In genomic region chr18:9913526-9914333, GRCh38 we compare ENCODE assay signal across 8 cellular contexts. TPM values are rescaled to one million over a fixed set of nuclear protein-coding genes. Genes with fewer than 3 reads are reported as not detected.
DNase-seq lines count a peak whose midpoint lies in the region; ATAC-seq and TF ChIP-seq lines count a peak whose summit lies in the region.

A gene with protein sequence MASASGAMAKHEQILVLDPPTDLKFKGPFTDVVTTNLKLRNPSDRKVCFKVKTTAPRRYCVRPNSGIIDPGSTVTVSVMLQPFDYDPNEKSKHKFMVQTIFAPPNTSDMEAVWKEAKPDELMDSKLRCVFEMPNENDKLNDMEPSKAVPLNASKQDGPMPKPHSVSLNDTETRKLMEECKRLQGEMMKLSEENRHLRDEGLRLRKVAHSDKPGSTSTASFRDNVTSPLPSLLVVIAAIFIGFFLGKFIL (plus strand): TSS chr18:9914016. CDS start chr18:9914257, 241 bp downstream.

- no peaks in the 10 kb centered on the region for H3K36me3 ChIP-seq in suprapubic skin

- peak within 1 kb of the TSS; percentile 95 for H3K27ac Mint-ChIP-seq in activated naive CD4-positive, alpha-beta T cell treated with anti-CD3 and anti-CD28 coated beads, Interleukin-2, amount 50 U/mL, for 72 hours

- 1% methylated on average over 19 of the region's 87 CpGs for WGBS in suprapubic skin

- H3K9me3 Mint-ChIP-seq in activated naive CD4-positive, alpha-beta T cell treated with anti-CD3 and anti-CD28 coated beads, Interleukin-2, amount 50 U/mL, for 72 hours, result peaks cover 0 to 7% of the 10 kb centered on the region in 2 donors

- no peak for TF ChIP-seq CTCF in suprapubic skin (IDR thresholded peaks at IDR 0.05)

- no peaks in the 10 kb centered on the region for H3K27me3 ChIP-seq in suprapubic skin

- H3K4me1 ChIP-seq in suprapubic skin, result peaks cover 41% of the 10 kb centered on the region

- H3K4me3 ChIP-seq in suprapubic skin, result peak within 1 kb of the TSS; percentile 61

- peaks cover 12 to 29% of the 10 kb centered on the region in 2 donors for H3K36me3 Mint-ChIP-seq in activated naive CD4-positive, alpha-beta T cell treated with anti-CD3 and anti-CD28 coated beads, Interleukin-2, amount 50 U/mL, for 72 hours

- TF ChIP-seq POLR2A in GM10847 (IDR thresholded peaks at IDR 0.05; ENCODE audit: extremely low read depth, insufficient read length) (peak; percentile 84), suprapubic skin (IDR thresholded peaks at IDR 0.05) (peak; percentile 84 to 97)

- peak; percentile 86 for ATAC-seq in HG02642 (IDR thresholded peaks at IDR 0.05; ENCODE audit: poor library complexity, unreplicated experiment)
- ATAC-seq in activated naive CD4-positive, alpha-beta T cell treated with anti-CD3 and anti-CD28 coated beads, Interleukin-2, amount 50 U/mL, for 72 hours, result peak; percentile 79 to 86

- no peaks in the 10 kb centered on the region for H3K9me3 ChIP-seq in suprapubic skin

- H3K27ac ChIP-seq in suprapubic skin, result peak within 1 kb of the TSS; percentile 100

- DNase-seq in NCI-H1105 (lab: John Stamatoyannopoulos, UW) (peak; percentile 70), SKM-1 (lab: John Stamatoyannopoulos, UW; ENCODE audit: unreplicated experiment) (peak; percentile 95), glomerular endothelial cell (ENCODE audit: extremely low read depth, low read depth, low spot score) (peak; percentile 73), occipital lobe (lab: John Stamatoyannopoulos, UW) (peak; percentile 96), suprapubic skin (ENCODE audit: low spot score in 2 of 2) (peak; percentile 96)
- peak; percentile 91 to 98 for DNase-seq in activated naive CD4-positive, alpha-beta T cell treated with anti-CD3 and anti-CD28 coated beads, Interleukin-2, amount 50 U/mL, for 72 hours (ENCODE audit: low spot score in 2 of 2)

- no peak for TF ChIP-seq EP300 in suprapubic skin (IDR thresholded peaks at IDR 0.05)

RNA-seq across cellular contexts. Expression of the gene that starts here (rescaled TPM):
- total RNA-seq in activated naive CD4-positive, alpha-beta T cell treated with anti-CD3 and anti-CD28 coated beads, Interleukin-2, amount 50 U/mL, for 72 hours, result 100 to 1,000 TPM; 162 to 201 TPM
- total RNA-seq in glomerular endothelial cell, result 156 and 181 TPM in 2 replicates
- total RNA-seq in occipital lobe, result 167 TPM
- total RNA-seq in suprapubic skin, result 100 to 1,000 TPM; 182 to 244 (median 212) TPM

Comparison
In these comparisons a context has a peak if more than half of its experiments do, and no peak if none do; other contexts are left out.
1. Peak in every context shown above with its lines: DNase-seq, ATAC-seq, H3K4me3 ChIP-seq and H3K27ac ChIP-seq.